16 cellular contexts compared by ENCODE assay signal in genomic region chr6:111070407-111070743, GRCh38. TPM values are rescaled to one million over a fixed set of nuclear protein-coding genes. Genes with fewer than 3 reads are reported as not detected.
DNase-seq lines count a peak whose midpoint lies in the region; ATAC-seq, FAIRE-seq and TF ChIP-seq lines count a peak whose summit lies in the region.
"Had no signal": no experiment of that assay in that cellular context is flagged by ENCODE, and none has a peak within 500 bp of the region (broad histone marks: within the 10 kb centered on the region; RNA-seq: fewer than 3 reads in every experiment).

No MANE protein-coding gene starts in this region.

- no peaks in the 10 kb centered on the region for H3K9me3 ChIP-seq in HepG2 (ENCODE audit: low read length)
- no peaks in the 10 kb centered on the region for H3K9me3 ChIP-seq in right lobe of liver
- no peaks in the 10 kb centered on the region for H3K9me3 ChIP-seq in hepatocyte (ENCODE audit: low read depth)
- no peaks in the 10 kb centered on the region for H3K9me3 ChIP-seq in psoas muscle
- H3K9me3 ChIP-seq in upper lobe of right lung, result no peaks in the 10 kb centered on the region

- H3K36me3 Mint-ChIP-seq in activated T-helper 1 cell treated with anti-CD3 and anti-CD28 coated beads, Interleukin-12 subunit alpha, Interleukin-12 subunit beta, Interleukin-2, Interleukin-4 antibody, amounts not matched to agents 30 ng/mL and 10 ng/mL and 1 ng/mL, durations not matched to agents 14 hours and 24 hours and 36 hours (ENCODE audit: low read depth), result no peaks in the 10 kb centered on the region
- H3K36me3 Mint-ChIP-seq in activated CD8-positive, alpha-beta T cell treated with anti-CD3 and anti-CD28 coated beads for 36 hours (ENCODE audit: low read depth), result no peaks in the 10 kb centered on the region
- H3K36me3 Mint-ChIP-seq: CD4-positive, CD25-positive, alpha-beta regulatory T cell had no signal

- TF ChIP-seq EP300 in HepG2 (IDR thresholded peaks at IDR 0.05; ENCODE audit: low read depth in 2 of 2, low read length in 2 of 2) (no peak), HepG2 (CRISPR knock-in tag; IDR thresholded peaks at IDR 0.05; ENCODE audit: borderline replicate concordance) (no peak)

- H3K27me3 ChIP-seq in HepG2 (ENCODE audit: control insufficient read depth in 1 of 2, insufficient read depth in 2 of 2, low read length in 2 of 2) (peaks cover 2 to 8% of the 10 kb centered on the region in 2 experiments; a peak in 2 of 5 replicates), right lobe of liver (no peaks in the 10 kb centered on the region), hepatocyte (no peaks in the 10 kb centered on the region), psoas muscle (ENCODE audit: insufficient read depth in 3 of 3, low read length in 2 of 3) (no peaks in the 10 kb centered on the region), upper lobe of right lung (peaks cover 11% of the 10 kb centered on the region)

- H3K27ac ChIP-seq in HepG2 (ENCODE audit: extremely low read length, insufficient read depth, low read length) (no peak overlapping the region), right lobe of liver (no peak overlapping the region), hepatocyte (peak overlapping the region; percentile 7), psoas muscle (no peak overlapping the region), upper lobe of right lung (no peak overlapping the region), caudate nucleus (ENCODE audit: low read depth, low read length) (no peak overlapping the region)
- H3K27ac ChIP-seq: 22Rv1 had no signal

- H3K9ac ChIP-seq in HepG2 (ENCODE audit: insufficient read depth, low read depth, low read length), result no peak overlapping the region

- H3K27ac Mint-ChIP-seq in activated T-helper 1 cell treated with anti-CD3 and anti-CD28 coated beads, Interleukin-12 subunit alpha, Interleukin-12 subunit beta, Interleukin-2, Interleukin-4 antibody, amounts not matched to agents 30 ng/mL and 10 ng/mL and 1 ng/mL, durations not matched to agents 14 hours and 24 hours and 36 hours, result no peak overlapping the region
- H3K27ac Mint-ChIP-seq in activated CD8-positive, alpha-beta T cell treated with anti-CD3 and anti-CD28 coated beads for 36 hours, result no peak overlapping the region
- H3K27ac Mint-ChIP-seq: CD4-positive, CD25-positive, alpha-beta regulatory T cell; HFFc6 had no signal

- H3K4me3 Mint-ChIP-seq in activated T-helper 1 cell treated with anti-CD3 and anti-CD28 coated beads, Interleukin-12 subunit alpha, Interleukin-12 subunit beta, Interleukin-2, Interleukin-4 antibody, amounts not matched to agents 30 ng/mL and 10 ng/mL and 1 ng/mL, durations not matched to agents 14 hours and 24 hours and 36 hours, result no peak overlapping the region
- H3K4me3 Mint-ChIP-seq in activated CD8-positive, alpha-beta T cell treated with anti-CD3 and anti-CD28 coated beads for 36 hours, result no peak overlapping the region
- H3K4me3 Mint-ChIP-seq: CD4-positive, CD25-positive, alpha-beta regulatory T cell; HFFc6 had no signal

- H3K4me1 Mint-ChIP-seq in activated T-helper 1 cell treated with anti-CD3 and anti-CD28 coated beads, Interleukin-12 subunit alpha, Interleukin-12 subunit beta, Interleukin-2, Interleukin-4 antibody, amounts not matched to agents 30 ng/mL and 10 ng/mL and 1 ng/mL, durations not matched to agents 14 hours and 24 hours and 36 hours (ENCODE audit: low read depth), result no peaks in the 10 kb centered on the region
- H3K4me1 Mint-ChIP-seq in activated CD8-positive, alpha-beta T cell treated with anti-CD3 and anti-CD28 coated beads for 36 hours (ENCODE audit: low read depth), result no peaks in the 10 kb centered on the region

- no peak for ATAC-seq in HepG2
- no peak for ATAC-seq in right lobe of liver
- peak in 3 of 4 donors; percentile 34 to 88 (median 43) for ATAC-seq in psoas muscle
- ATAC-seq in upper lobe of right lung, result peak; percentile 64
- no peak for ATAC-seq in activated CD8-positive, alpha-beta T cell treated with anti-CD3 and anti-CD28 coated beads for 36 hours

- no TSS peak for BruUV-seq in HepG2 (replicated peaks; lab: Mats Ljungman, UMichigan)

- 14% methylated on average over 3 of the region's 3 CpGs for WGBS in HepG2 (ENCODE audit: low lambda C conversion rate)
- 44% methylated on average over 3 of the region's 3 CpGs for WGBS in right lobe of liver (ENCODE audit: insufficient coverage, low coverage, low lambda C conversion rate, missing lambda C conversion rate)
- 50% methylated on average over 3 of the region's 3 CpGs for WGBS in hepatocyte (ENCODE audit: low lambda C conversion rate, missing lambda C conversion rate)
- WGBS in psoas muscle, 3 donors, result 24 to 54% (median 31%) methylated on average over 3 of the region's 3 CpGs

- POLR2A ChIA-PET in HepG2 (lab: Yijun Ruan, JAX), result no interaction called here
- POLR2A ChIA-PET in activated CD8-positive, alpha-beta T cell treated with anti-CD3 and anti-CD28 coated beads for 36 hours (lab: Charles Lee), result no interaction called here

- no peaks in the 10 kb centered on the region for H3K79me2 ChIP-seq in HepG2 (ENCODE audit: insufficient read depth, low read length)
- H3K79me2 ChIP-seq in hepatocyte, result no peaks in the 10 kb centered on the region

- H3K36me3 ChIP-seq in HepG2 (replicated peaks in 1 of 2; ENCODE audit: control insufficient read depth in 1 of 2, insufficient read depth in 2 of 2, low read length in 2 of 2) (no peaks in the 10 kb centered on the region), right lobe of liver (no peaks in the 10 kb centered on the region), hepatocyte (replicated peaks; ENCODE audit: insufficient read depth, low read depth) (no peaks in the 10 kb centered on the region), psoas muscle (ENCODE audit: insufficient read depth in 1 of 2, low read depth in 1 of 2) (no peaks in the 10 kb centered on the region), upper lobe of right lung (no peaks in the 10 kb centered on the region)

- no peaks in the 10 kb centered on the region for H4K20me1 ChIP-seq in HepG2 (ENCODE audit: insufficient read depth, low read length)
- H4K20me1 ChIP-seq in hepatocyte (ENCODE audit: insufficient read depth, poor library complexity, severe bottlenecking), result no peaks in the 10 kb centered on the region

- no peak for FAIRE-seq in HepG2 (lab: Jason Lieb, UNC)
- FAIRE-seq: GM19239 had no signal

- no peak for DNase-seq in HepG2 (ENCODE audit: low spot score)
- no peak for DNase-seq in right lobe of liver
- no peak for DNase-seq in hepatocyte (ENCODE audit: low spot score)
- DNase-seq in psoas muscle, result no peak
- DNase-seq in upper lobe of right lung, result no peak
- DNase-seq in activated T-helper 1 cell treated with anti-CD3 and anti-CD28 coated beads, Interleukin-12 subunit alpha, Interleukin-12 subunit beta, Interleukin-2, Interleukin-4 antibody, amounts not matched to agents 30 ng/mL and 10 ng/mL and 1 ng/mL, durations not matched to agents 14 hours and 24 hours and 36 hours (ENCODE audit: low spot score), result no peak
- no peak for DNase-seq in activated CD8-positive, alpha-beta T cell treated with anti-CD3 and anti-CD28 coated beads for 36 hours
- no peak for DNase-seq in caudate nucleus (lab: John Stamatoyannopoulos, UW)
- DNase-seq: CD4-positive, CD25-positive, alpha-beta regulatory T cell; DMS53; GF-D8; HCEC 1CT; HFFc6 had no signal

- H3K4me1 ChIP-seq in HepG2 (ENCODE audit: insufficient read depth, low read length) (peaks cover 15% of the 10 kb centered on the region), right lobe of liver (no peaks in the 10 kb centered on the region), hepatocyte (ENCODE audit: insufficient read depth) (peaks cover 10% of the 10 kb centered on the region), psoas muscle (peaks cover 5% of the 10 kb centered on the region), upper lobe of right lung (no peaks in the 10 kb centered on the region)

- H3K27me3 Mint-ChIP-seq in activated T-helper 1 cell treated with anti-CD3 and anti-CD28 coated beads, Interleukin-12 subunit alpha, Interleukin-12 subunit beta, Interleukin-2, Interleukin-4 antibody, amounts not matched to agents 30 ng/mL and 10 ng/mL and 1 ng/mL, durations not matched to agents 14 hours and 24 hours and 36 hours (ENCODE audit: insufficient read depth), result peaks cover 20% of the 10 kb centered on the region
- peaks cover 7% of the 10 kb centered on the region for H3K27me3 Mint-ChIP-seq in activated CD8-positive, alpha-beta T cell treated with anti-CD3 and anti-CD28 coated beads for 36 hours

- no peaks in the 10 kb centered on the region for H3K9me3 Mint-ChIP-seq in activated T-helper 1 cell treated with anti-CD3 and anti-CD28 coated beads, Interleukin-12 subunit alpha, Interleukin-12 subunit beta, Interleukin-2, Interleukin-4 antibody, amounts not matched to agents 30 ng/mL and 10 ng/mL and 1 ng/mL, durations not matched to agents 14 hours and 24 hours and 36 hours
- H3K9me3 Mint-ChIP-seq in activated CD8-positive, alpha-beta T cell treated with anti-CD3 and anti-CD28 coated beads for 36 hours, result no peaks in the 10 kb centered on the region
- H3K9me3 Mint-ChIP-seq: HFFc6 had no signal

- in situ Hi-C loops in HepG2 (cut with HindIII; ENCODE audit: extremely low pct_ligation_motif_present, low pct_unique_long_range_greater_than_20kb), result loop anchor here (25.0 kb wide), 1 partner anchor 567 kb away; no protein-coding TSS in a partner anchor

- TF ChIP-seq CTCF in HepG2 (CRISPR knock-in tag; IDR thresholded peaks at IDR 0.05), result no peak
- TF ChIP-seq CTCF in right lobe of liver (IDR thresholded peaks at IDR 0.05), result no peak
- no peak for TF ChIP-seq CTCF in hepatocyte (IDR thresholded peaks at IDR 0.05; ENCODE audit: poor library complexity)
- TF ChIP-seq CTCF in psoas muscle (IDR thresholded peaks at IDR 0.05), result no peak
- TF ChIP-seq CTCF in upper lobe of right lung (IDR thresholded peaks at IDR 0.05), result no peak
- no peak for TF ChIP-seq CTCF in activated CD8-positive, alpha-beta T cell treated with anti-CD3 and anti-CD28 coated beads for 36 hours (IDR thresholded peaks at IDR 0.05)

- TF ChIP-seq POLR2A in HepG2 (IDR thresholded peaks at IDR 0.05; ENCODE audit: insufficient read depth in 1 of 2, low read depth in 2 of 2, low read length in 2 of 2) (no peak), right lobe of liver (IDR thresholded peaks at IDR 0.05) (no peak)

- H2AFZ ChIP-seq in HepG2 (ENCODE audit: low read length), result no peak overlapping the region
- no peak overlapping the region for H2AFZ ChIP-seq in hepatocyte

- no peaks in the 10 kb centered on the region for H3K9me2 ChIP-seq in hepatocyte (replicated peaks; ENCODE audit: insufficient read depth)

- CTCF ChIA-PET in HepG2 (lab: Yijun Ruan, JAX; ENCODE audit: low intra/inter-chr PET ratio, low total read pairs), result no interaction called here
- CTCF ChIA-PET in activated CD8-positive, alpha-beta T cell treated with anti-CD3 and anti-CD28 coated beads for 36 hours (lab: Charles Lee), result interaction anchor here (1.4 to 5.0 kb wide), 2 partner anchors 13 to 140 kb away, joined by 9 to 39 read pairs; no protein-coding TSS in a partner anchor

- H3K4me3 ChIP-seq in HepG2 (replicated peaks in 1 of 3; ENCODE audit: insufficient read depth in 1 of 3, low read depth in 2 of 3, low read length in 3 of 3), result 0 out of 6 replicates have a peak overlapping the region, but pooled peaks of 1 of the 3 experiments have one; percentile 10
- no peak overlapping the region for H3K4me3 ChIP-seq in right lobe of liver
- no peak overlapping the region for H3K4me3 ChIP-seq in hepatocyte
- H3K4me3 ChIP-seq in psoas muscle, result no peak overlapping the region
- H3K4me3 ChIP-seq in upper lobe of right lung, result no peak overlapping the region

- intact Hi-C loops in HepG2 (cut with micrococcal nuclease; ENCODE audit: unreplicated experiment) (no loop called here), right lobe of liver (cut with DNase I) (no loop called here), psoas muscle (cut with DNase I) (no loop called here), upper lobe of right lung (cut with DNase I) (no loop called here)
- intact Hi-C loops in activated T-helper 1 cell treated with anti-CD3 and anti-CD28 coated beads, Interleukin-12 subunit alpha, Interleukin-12 subunit beta, Interleukin-2, Interleukin-4 antibody, amounts not matched to agents 30 ng/mL and 10 ng/mL and 1 ng/mL, durations not matched to agents 14 hours and 24 hours and 36 hours (cut with micrococcal nuclease), result no loop called here
- intact Hi-C loops in activated CD8-positive, alpha-beta T cell treated with anti-CD3 and anti-CD28 coated beads for 36 hours (cut with micrococcal nuclease), result no loop called here

- no peak for TF ChIP-seq RAD21 in HepG2 (CRISPR knock-in tag; IDR thresholded peaks at IDR 0.05)

- H3K4me2 ChIP-seq in HepG2 (ENCODE audit: low read depth, low read length) (peak overlapping the region; percentile 38), hepatocyte (peak overlapping the region; percentile 5)

RNA-seq across cellular contexts. Expression of gene SLC16A10, which starts 16.9 kb away (rescaled TPM):
- total RNA-seq in HepG2 (2016; rRNA removed; fragmentation: Illumina TruSeq; extraction: Trizol), result 11.3 and 20.1 TPM in 2 replicates
- 23.5 and 27.5 TPM in 2 replicates for total RNA-seq in HepG2 (2016; cell fraction: cytosol; rRNA removed; fragmentation: Illumina TruSeq; extraction: Trizol; ENCODE audit: low read depth)
- 10.2 and 19.1 TPM in 2 replicates for total RNA-seq in HepG2 (2016; cell fraction: insoluble cytoplasmic fraction; rRNA removed; fragmentation: Illumina TruSeq; extraction: Trizol)
- 10.8 and 11.8 TPM in 2 replicates for total RNA-seq in HepG2 (2016; cell fraction: membrane; rRNA removed; fragmentation: Illumina TruSeq; extraction: Trizol)
- total RNA-seq in HepG2 (2016; cell fraction: nucleus; rRNA removed; fragmentation: Illumina TruSeq; extraction: Trizol), result 16.5 and 19.2 TPM in 2 replicates
- 4.5 and 8.2 TPM in 2 replicates for polyA plus RNA-seq in HepG2 (2011; rRNA removed)
- 6.4 and 7.7 TPM in 2 replicates for polyA plus RNA-seq in HepG2 (2011; cell fraction: cytosol; rRNA removed)
- 3.4 and 3.6 TPM in 2 replicates for polyA plus RNA-seq in HepG2 (2011; cell fraction: nucleus; rRNA removed)
- 3.2 and 7.8 TPM in 2 replicates for polyA plus RNA-seq in HepG2 (2012)
- polyA plus RNA-seq in HepG2 (2016; cell fraction: cytosol; fragmentation: Illumina TruSeq; extraction: Trizol; ENCODE audit: low read depth), result 1.3 and 1.8 TPM in 2 replicates
- 6.8 and 7.5 TPM in 2 replicates for polyA plus RNA-seq in HepG2 (2016; cell fraction: insoluble cytoplasmic fraction; fragmentation: Illumina TruSeq; extraction: Trizol; ENCODE audit: low read depth)
- 2.7 and 2.9 TPM in 2 replicates for polyA plus RNA-seq in HepG2 (2016; cell fraction: membrane; fragmentation: Illumina TruSeq; extraction: Trizol; ENCODE audit: low read depth)
- polyA plus RNA-seq in HepG2 (2016; cell fraction: nucleus; fragmentation: Illumina TruSeq; extraction: Trizol; ENCODE audit: insufficient read depth, low read depth), result 14.6 and 16.1 TPM in 2 replicates
- polyA minus RNA-seq in HepG2 (2011; rRNA and poly(A)+ RNA removed; ENCODE audit: low replicate concordance), result 43.8 TPM in 1 of 2 replicates, not detected in the other
- 13.5 and 16.3 TPM in 2 replicates for polyA minus RNA-seq in HepG2 (2011; cell fraction: cytosol; rRNA and poly(A)+ RNA removed)
- polyA minus RNA-seq in HepG2 (2011; cell fraction: nucleus; rRNA and poly(A)+ RNA removed), result 10.4 and 11.1 TPM in 2 replicates
- total RNA-seq in right lobe of liver, result 10 to 100 TPM in 2 of 6 experiments, 1 to 10 TPM in 4; 2.9 to 15.8 (median 6.6) TPM
- total RNA-seq in hepatocyte, result 34.1 and 42.2 TPM in 2 replicates
- polyA plus RNA-seq in hepatocyte, result 17.4 and 19.9 TPM in 2 replicates
- total RNA-seq in psoas muscle, result 100 to 1,000 TPM in 1 of 4 donors, 10 to 100 TPM in 3; 33.9 to 106 (median 56.1) TPM
- 10 to 100 TPM; 13.9 to 50.3 (median 39.3) TPM for polyA plus RNA-seq in psoas muscle
- 12.3 TPM for total RNA-seq in upper lobe of right lung
- total RNA-seq in activated T-helper 1 cell treated with anti-CD3 and anti-CD28 coated beads, Interleukin-12 subunit alpha, Interleukin-12 subunit beta, Interleukin-2, Interleukin-4 antibody, amounts not matched to agents 30 ng/mL and 10 ng/mL and 1 ng/mL, durations not matched to agents 14 hours and 24 hours and 36 hours, result 2.8 and 3.2 TPM in 2 replicates
- total RNA-seq in activated CD8-positive, alpha-beta T cell treated with anti-CD3 and anti-CD28 coated beads for 36 hours, result 10 to 100 TPM; 11.5 to 12.2 TPM
- total RNA-seq: HFFc6 had no signal
- polyA plus RNA-seq: BJ had no signal

Comparison
In these comparisons a context has a peak if more than half of its experiments do, and no peak if none do; other contexts are left out.
1. ATAC-seq: peak in psoas muscle (3 of 4) and upper lobe of right lung (single experiment); none in HepG2 (single experiment), right lobe of liver (0 of 4) and activated CD8-positive, alpha-beta T cell treated with anti-CD3 and anti-CD28 coated beads for 36 hours (single experiment).